ENCODE assay signal across 24 cellular contexts in genomic region chr13:97307096-97307495, GRCh38.
DNase-seq lines count a peak whose midpoint lies in the region; ATAC-seq and TF ChIP-seq lines count a peak whose summit lies in the region.
"Had no signal": no experiment of that assay in that cellular context is flagged by ENCODE, and none has a peak within 500 bp of the region (broad histone marks: within the 10 kb centered on the region; RNA-seq: fewer than 3 reads in every experiment).

No MANE protein-coding gene starts in this region.

- in situ Hi-C loops in Panc1 (cut with HindIII; ENCODE audit: low pct_unique_long_range_greater_than_20kb, low sequenced_read_pairs), result no loop called here

- H3K79me2 ChIP-seq in ACC112 (ENCODE audit: control insufficient read depth, insufficient read depth, low read length, unreplicated experiment) (peaks cover 14% of the 10 kb centered on the region), fibroblast of lung (ENCODE audit: control insufficient read depth, insufficient read depth, low read length) (peaks cover 20% of the 10 kb centered on the region), osteoblast (ENCODE audit: insufficient read depth, low read length) (peaks cover 18% of the 10 kb centered on the region)

- no peak for ATAC-seq in Panc1
- ATAC-seq in HG02759 (IDR thresholded peaks at IDR 0.05; ENCODE audit: unreplicated experiment), result no peak
- ATAC-seq: activated naive CD4-positive, alpha-beta T cell treated with anti-CD3 and anti-CD28 coated beads, Interleukin-2, amount 50 U/mL, for 72 hours; lower lobe of right lung had no signal

- POLR2A ChIA-PET in Panc1 (lab: Charles Lee), result interaction anchor here (0.6 kb wide), 1 partner anchor 12 kb away, joined by 3 read pairs; no protein-coding TSS in a partner anchor

- no TSS peak for BruUV-seq in Panc1 (replicated peaks; lab: Mats Ljungman, UMichigan)

- CTCF ChIA-PET in Panc1 (lab: Charles Lee), result no interaction called here

- H3K4me3 ChIP-seq in ACC112 (ENCODE audit: low read depth, low read length) (peak overlapping the region; percentile 4; the same call in 1 of the 2 replicates), Panc1 (ENCODE audit: low read depth in 2 of 2, low read length in 2 of 2) (no peak overlapping the region), fibroblast of lung (replicated peaks in 1 of 4; ENCODE audit: control extremely low read depth in 1 of 4, insufficient read depth in 1 of 4, low read depth in 3 of 4, low read length in 4 of 4) (no peak overlapping the region), osteoblast (ENCODE audit: insufficient read depth, low read length) (no peak overlapping the region)
- H3K4me3 ChIP-seq: HAP-1, lower lobe of right lung, skin epidermis, suprapubic skin, uterus had no signal

- H2AFZ ChIP-seq in ACC112 (ENCODE audit: low read length, unreplicated experiment), result no peak overlapping the region
- H2AFZ ChIP-seq in fibroblast of lung (ENCODE audit: low read length), result no peak overlapping the region
- no peak overlapping the region for H2AFZ ChIP-seq in osteoblast (ENCODE audit: low read length)

- H4K20me1 ChIP-seq in fibroblast of lung (ENCODE audit: control insufficient read depth, extremely low read depth, insufficient read depth, low read length), result no peaks in the 10 kb centered on the region
- H4K20me1 ChIP-seq in osteoblast (ENCODE audit: insufficient read depth, low read length), result peaks cover 3% of the 10 kb centered on the region

- no peaks in the 10 kb centered on the region for H3K9me3 ChIP-seq in Panc1 (ENCODE audit: control insufficient read depth, insufficient read depth, low read depth, low read length)
- H3K9me3 ChIP-seq in fibroblast of lung (ENCODE audit: control insufficient read depth, insufficient read depth, low read depth, low read length), result no peaks in the 10 kb centered on the region
- H3K9me3 ChIP-seq in osteoblast (ENCODE audit: low read depth, low read length), result no peaks in the 10 kb centered on the region
- H3K9me3 ChIP-seq: HAP-1, lower lobe of right lung, neutrophil, suprapubic skin, uterus had no signal

- DNase-seq in Panc1 (ENCODE audit: low read depth, low spot score) (no peak), fibroblast of lung (ENCODE audit: low read depth in 2 of 2) (no peak), osteoblast (ENCODE audit: insufficient read length, low spot score, missing footprints) (no peak), NCI-H2171 treated with DMSO at 0.1 percent for 48 hours (lab: John Stamatoyannopoulos, UW) (no peak), islet precursor cell (no peak)
- DNase-seq in stimulated activated CD8-positive, alpha-beta memory T cell treated with anti-CD3 and anti-CD28 coated beads, Interleukin-4, amount 100 ng/mL, for 48 hours, result no peak
- DNase-seq: activated B cell treated with CpG ODN at 0.5 μM for 24 hours; activated CD4-positive, alpha-beta T cell treated with anti-CD3 and anti-CD28 coated beads, Interleukin-2, amount 50 U/mL, for 4 hours; activated CD8-positive, alpha-beta memory T cell treated with anti-CD3 and anti-CD28 coated beads, Interleukin-2, amount 50 U/mL, for 48 hours; aorta; foreskin melanocyte; hippocampal formation; lower lobe of right lung; NCI-H1694 treated with DMSO at 0.1 percent for 48 hours; stimulated activated CD4-positive, alpha-beta T cell treated with anti-CD3 and anti-CD28 coated beads, Interleukin-2, amount 100 ng/mL, for 24 hours; uterus had no signal

- no peak overlapping the region for H3K4me2 ChIP-seq in fibroblast of lung (ENCODE audit: extremely low read depth, insufficient read depth, low read length)
- H3K4me2 ChIP-seq in osteoblast (ENCODE audit: insufficient read depth, low read length), result peak overlapping the region; percentile 58

- no peaks in the 10 kb centered on the region for H3K36me3 ChIP-seq in ACC112 (ENCODE audit: insufficient read depth, low read length)
- H3K36me3 ChIP-seq in Panc1 (ENCODE audit: control insufficient read depth, insufficient read depth, low read length), result no peaks in the 10 kb centered on the region; the same call in 1 of the 2 replicates
- H3K36me3 ChIP-seq in fibroblast of lung (ENCODE audit: control insufficient read depth, insufficient read depth, low read length), result no peaks in the 10 kb centered on the region
- H3K36me3 ChIP-seq in osteoblast (ENCODE audit: insufficient read depth, low read length), result no peaks in the 10 kb centered on the region
- H3K36me3 ChIP-seq: HAP-1, lower lobe of right lung, neutrophil, suprapubic skin, uterus had no signal

- H3K4me1 ChIP-seq in ACC112 (ENCODE audit: control insufficient read depth, insufficient read depth, low read length, unreplicated experiment), result peaks cover 35% of the 10 kb centered on the region
- peaks cover 97% of the 10 kb centered on the region for H3K4me1 ChIP-seq in Panc1 (ENCODE audit: control insufficient read depth, insufficient read depth, low read length)
- H3K4me1 ChIP-seq in fibroblast of lung (ENCODE audit: control insufficient read depth, extremely low read depth, insufficient read depth, low read length), result peaks cover 23% of the 10 kb centered on the region
- peaks cover 34% of the 10 kb centered on the region for H3K4me1 ChIP-seq in osteoblast (ENCODE audit: insufficient read depth, low read length)

- no peak overlapping the region for H3K9ac ChIP-seq in fibroblast of lung (ENCODE audit: insufficient read depth, low read length)

- intact Hi-C loops in Panc1 (cut with micrococcal nuclease; ENCODE audit: unreplicated experiment), result no loop called here

- H3K27ac ChIP-seq in ACC112 (ENCODE audit: low read depth, low read length) (peak overlapping the region; percentile 90), Panc1 (ENCODE audit: low read length) (peak overlapping the region; percentile 100), fibroblast of lung (ENCODE audit: insufficient read depth, low read length) (peak overlapping the region; percentile 19), osteoblast (ENCODE audit: low read depth, low read length) (peak overlapping the region; percentile 76)
- H3K27ac ChIP-seq: C4-2B, lower lobe of right lung, neutrophil, suprapubic skin had no signal

- H3K27me3 ChIP-seq in ACC112 (ENCODE audit: insufficient read depth, low read length) (no peaks in the 10 kb centered on the region), Panc1 (ENCODE audit: control insufficient read depth, insufficient read depth, low read length) (no peaks in the 10 kb centered on the region), fibroblast of lung (ENCODE audit: control insufficient read depth, insufficient read depth, low read length) (no peaks in the 10 kb centered on the region), osteoblast (ENCODE audit: insufficient read depth, low read length) (no peaks in the 10 kb centered on the region)
- H3K27me3 ChIP-seq: neutrophil, suprapubic skin, uterus had no signal

- TF ChIP-seq CTCF in Panc1 (IDR thresholded peaks at IDR 0.05), result no peak
- TF ChIP-seq CTCF in fibroblast of lung (conservative IDR thresholded peaks at IDR 0.05 in 1 of 2, IDR thresholded peaks at IDR 0.05 in 1 of 2; ENCODE audit: low read depth in 1 of 2, low read length in 2 of 2), result no peak
- TF ChIP-seq CTCF in osteoblast (IDR thresholded peaks at IDR 0.05; ENCODE audit: extremely low read depth, low read depth, low read length), result no peak

Comparison
In these comparisons a context has a peak if more than half of its experiments do, and no peak if none do; other contexts are left out.
1. H3K27ac ChIP-seq: peak in every context shown above with its lines; median percentile 100 in Panc1; 90 in ACC112; 76 in osteoblast; 19 in fibroblast of lung.